In genomic region chr14:55707365-55707804, GRCh38 we compare ENCODE assay signal across 8 cellular contexts.
A peak's percentile ranks its signal among the peaks of the same experiment; 100 is the strongest.
DNase-seq lines count a peak whose midpoint lies in the region; ATAC-seq, FAIRE-seq and TF ChIP-seq lines count a peak whose summit lies in the region.

No MANE protein-coding gene starts in this region.

- H3K27ac Mint-ChIP-seq in activated naive CD8-positive, alpha-beta T cell treated with anti-CD3 and anti-CD28 coated beads, Interleukin-2, amount 50 U/mL, for 24 hours = no peak overlapping the region

- H3K4me1 Mint-ChIP-seq in activated naive CD8-positive, alpha-beta T cell treated with anti-CD3 and anti-CD28 coated beads, Interleukin-2, amount 50 U/mL, for 24 hours = peaks cover 4% of the 10 kb centered on the region

- no peaks in the 10 kb centered on the region for H3K27me3 Mint-ChIP-seq in activated naive CD8-positive, alpha-beta T cell treated with anti-CD3 and anti-CD28 coated beads, Interleukin-2, amount 50 U/mL, for 24 hours

- ATAC-seq in GM18502 (IDR thresholded peaks at IDR 0.05; ENCODE audit: poor library complexity, unreplicated experiment) (no peak), HG02852 (IDR thresholded peaks at IDR 0.05; ENCODE audit: unreplicated experiment) (no peak)
- ATAC-seq in activated naive CD8-positive, alpha-beta T cell treated with anti-CD3 and anti-CD28 coated beads, Interleukin-2, amount 50 U/mL, for 24 hours = no peak

- no peaks in the 10 kb centered on the region for H3K9me3 Mint-ChIP-seq in activated naive CD8-positive, alpha-beta T cell treated with anti-CD3 and anti-CD28 coated beads, Interleukin-2, amount 50 U/mL, for 24 hours

- peak; percentile 58 for FAIRE-seq in A204.1 (lab: Jason Lieb, UNC)

- peak; percentile 47 for DNase-seq in NCI-H526 treated with DMSO at 0.1 percent for 48 hours (lab: John Stamatoyannopoulos, UW)
- DNase-seq in coronary artery (ENCODE audit: low spot score) = no peak
- DNase-seq in middle frontal gyrus (ENCODE audit: extremely low spot score, low spot score) = peak; percentile 53
- no peak for DNase-seq in activated naive CD8-positive, alpha-beta T cell treated with anti-CD3 and anti-CD28 coated beads, Interleukin-2, amount 50 U/mL, for 24 hours

- no peak overlapping the region for H3K4me3 Mint-ChIP-seq in activated naive CD8-positive, alpha-beta T cell treated with anti-CD3 and anti-CD28 coated beads, Interleukin-2, amount 50 U/mL, for 24 hours

- TF ChIP-seq CTCF in GM12875 (IDR thresholded peaks at IDR 0.05; ENCODE audit: borderline replicate concordance, insufficient read depth, low read depth, low read length) (peak; percentile 10; the same call in 1 of the 2 replicates), coronary artery (IDR thresholded peaks at IDR 0.05) (peak; percentile 40)

- H3K27ac ChIP-seq in coronary artery = no peak overlapping the region

- H3K36me3 Mint-ChIP-seq in activated naive CD8-positive, alpha-beta T cell treated with anti-CD3 and anti-CD28 coated beads, Interleukin-2, amount 50 U/mL, for 24 hours (ENCODE audit: low read depth) = no peaks in the 10 kb centered on the region

- H3K4me3 ChIP-seq in GM12875 (ENCODE audit: low read depth, low read length) (no peak overlapping the region), coronary artery (no peak overlapping the region)

Comparison
In these comparisons a context has a peak if more than half of its experiments do, and no peak if none do; other contexts are left out.
1. DNase-seq: peak in NCI-H526 treated with DMSO at 0.1 percent for 48 hours (single experiment) and middle frontal gyrus (single experiment); none in coronary artery (single experiment) and activated naive CD8-positive, alpha-beta T cell treated with anti-CD3 and anti-CD28 coated beads, Interleukin-2, amount 50 U/mL, for 24 hours (single experiment).